In genomic region chr11:57361420-57361819, GRCh38 we compare ENCODE assay signal across 12 cellular contexts. TPM values are rescaled to one million over a fixed set of nuclear protein-coding genes. Genes with fewer than 3 reads are reported as not detected.
"Had no signal": no experiment of that assay in that cellular context is flagged by ENCODE, and none has a peak within 500 bp of the region (broad histone marks: within the 10 kb centered on the region; RNA-seq: fewer than 3 reads in every experiment).

No MANE protein-coding gene starts in this region.

RNA-seq across cellular contexts. Expression of gene PRG3, which starts 19.5 kb away (rescaled TPM):
- total RNA-seq: OCI-LY7, PC-3, PC-9, Peyer's patch, Right ventricle myocardium inferior, Right ventricle myocardium superior, RPMI7951, SJCRH30, SJSA1, SK-MEL-5, T-cell had no signal
- polyA plus RNA-seq: SK-N-SH had no signal

RNA-seq across cellular contexts. Expression of gene P2RX3, which starts 23.3 kb away (rescaled TPM):
- total RNA-seq: OCI-LY7, PC-3, PC-9, RPMI7951, SJCRH30, SJSA1, SK-MEL-5, T-cell had no signal
- polyA plus RNA-seq: SK-N-SH had no signal

RNA-seq across cellular contexts. Expression of gene PRG2, which starts 29.0 kb away (rescaled TPM):
- total RNA-seq: PC-3, PC-9, Peyer's patch, Right ventricle myocardium inferior, Right ventricle myocardium superior, RPMI7951, SJCRH30, SJSA1, SK-MEL-5 had no signal
- polyA plus RNA-seq: SK-N-SH had no signal
